Comparison of ENCODE assay signal across 9 cellular contexts in genomic region chr3:172104471-172105072, GRCh38.
DNase-seq lines count a peak whose midpoint lies in the region; ATAC-seq and TF ChIP-seq lines count a peak whose summit lies in the region.
"Had no signal": no experiment of that assay in that cellular context is flagged by ENCODE, and none has a peak within 500 bp of the region (broad histone marks: within the 10 kb centered on the region; RNA-seq: fewer than 3 reads in every experiment).

No MANE protein-coding gene starts in this region.

- H3K4me1 ChIP-seq in PC-3 (ENCODE audit: insufficient read depth, low read length) (no peaks in the 10 kb centered on the region), gastrocnemius medialis (peaks cover 73 to 79% of the 10 kb centered on the region in 2 donors)

- BruUV-seq in PC-3 (replicated peaks; lab: Mats Ljungman, UMichigan): no TSS peak

- DNase-seq in DMS 273 (lab: John Stamatoyannopoulos, UW; ENCODE audit: unreplicated experiment): peak; percentile 77
- no peak for DNase-seq in DMS 273 treated with DMSO at 0.1 percent for 48 hours (lab: John Stamatoyannopoulos, UW)
- no peak for DNase-seq in PC-3
- no peak for DNase-seq in left ventricle myocardium superior
- peak in 1 of 2 donors; percentile 53 for DNase-seq in gastrocnemius medialis
- no peak for DNase-seq in left lobe of liver (ENCODE audit: low spot score)

- no peak for TF ChIP-seq POLR2A in gastrocnemius medialis (IDR thresholded peaks at IDR 0.05)

- H3F3A ChIP-seq in PC-3 (ENCODE audit: low read length, unreplicated experiment): no peaks in the 10 kb centered on the region

- no peaks in the 10 kb centered on the region for H3K36me3 ChIP-seq in PC-3 (ENCODE audit: low read depth, low read length)
- no peaks in the 10 kb centered on the region for H3K36me3 ChIP-seq in gastrocnemius medialis

- H3K9ac ChIP-seq in PC-3 (ENCODE audit: low read length): no peak overlapping the region

- in situ Hi-C loops in gastrocnemius medialis (cut with MboI; ENCODE audit: low sequenced_read_pairs in 4 of 4): no loop called here

- H3K27me3 ChIP-seq in PC-3 (ENCODE audit: low read length): no peaks in the 10 kb centered on the region
- H3K27me3 ChIP-seq in gastrocnemius medialis: no peaks in the 10 kb centered on the region

- H3K4me3 ChIP-seq in PC-3 (ENCODE audit: low read length) (no peak overlapping the region), gastrocnemius medialis (no peak overlapping the region)

- H3K79me2 ChIP-seq in PC-3 (ENCODE audit: low read length): peaks cover 92% of the 10 kb centered on the region

- ATAC-seq in PC-3 (peak; percentile 27; the same call in 1 of the 2 replicates), left ventricle myocardium superior (peak; percentile 63), gastrocnemius medialis (peak; percentile 78 to 93), left lobe of liver (no peak), GM21786 (IDR thresholded peaks at IDR 0.05; ENCODE audit: unreplicated experiment) (no peak), GM19397 (IDR thresholded peaks at IDR 0.05; ENCODE audit: unreplicated experiment) (no peak)
- ATAC-seq: activated naive CD4-positive, alpha-beta T cell treated with anti-CD3 and anti-CD28 coated beads, Interleukin-2, amount 50 U/mL, for 72 hours had no signal

- TF ChIP-seq CTCF in PC-3 (conservative IDR thresholded peaks at IDR 0.05; ENCODE audit: low read depth, low read length) (no peak), gastrocnemius medialis (IDR thresholded peaks at IDR 0.05 in 4 of 5, conservative IDR thresholded peaks at IDR 0.05 in 1 of 5) (no peak)

- intact Hi-C loops in PC-3 (cut with micrococcal nuclease): no loop called here
- intact Hi-C loops in left ventricle myocardium superior (cut with micrococcal nuclease): no loop called here
- intact Hi-C loops in gastrocnemius medialis (cut with DNase I; ENCODE audit: low total_unique reads): no loop called here

- H3K9me3 ChIP-seq in PC-3 (ENCODE audit: low read length) (no peaks in the 10 kb centered on the region), gastrocnemius medialis (no peaks in the 10 kb centered on the region)

- POLR2A ChIA-PET in PC-3 (lab: Charles Lee; ENCODE audit: unreplicated experiment): interaction anchor here (1.0 kb wide), 1 partner anchor 15 kb away, joined by 3 read pairs; no protein-coding TSS in a partner anchor

- H3K4me2 ChIP-seq in PC-3 (ENCODE audit: low read length): no peak overlapping the region

- no peaks in the 10 kb centered on the region for H3K9me2 ChIP-seq in PC-3 (replicated peaks; ENCODE audit: low read length)

- H4K20me1 ChIP-seq in PC-3 (ENCODE audit: low read length): peaks cover 37% of the 10 kb centered on the region

- no peak overlapping the region for H3K27ac ChIP-seq in PC-3 (ENCODE audit: low read length)
- peak overlapping the region; percentile 1 to 27 (median 14) for H3K27ac ChIP-seq in gastrocnemius medialis

- H2AFZ ChIP-seq in PC-3 (ENCODE audit: low read length): no peak overlapping the region

- CTCF ChIA-PET in PC-3 (lab: Charles Lee): interaction anchor here (0.7 kb wide), 1 partner anchor 23 kb away, joined by 5 read pairs; no protein-coding TSS in a partner anchor

Comparison
In these comparisons a context has a peak if more than half of its experiments do, and no peak if none do; other contexts are left out.
1. ATAC-seq: peak in PC-3 (single experiment), left ventricle myocardium superior (single experiment) and gastrocnemius medialis (2 of 2); none in left lobe of liver (single experiment), GM21786 (single experiment) and GM19397 (single experiment).